In the genomic region with DNA sequence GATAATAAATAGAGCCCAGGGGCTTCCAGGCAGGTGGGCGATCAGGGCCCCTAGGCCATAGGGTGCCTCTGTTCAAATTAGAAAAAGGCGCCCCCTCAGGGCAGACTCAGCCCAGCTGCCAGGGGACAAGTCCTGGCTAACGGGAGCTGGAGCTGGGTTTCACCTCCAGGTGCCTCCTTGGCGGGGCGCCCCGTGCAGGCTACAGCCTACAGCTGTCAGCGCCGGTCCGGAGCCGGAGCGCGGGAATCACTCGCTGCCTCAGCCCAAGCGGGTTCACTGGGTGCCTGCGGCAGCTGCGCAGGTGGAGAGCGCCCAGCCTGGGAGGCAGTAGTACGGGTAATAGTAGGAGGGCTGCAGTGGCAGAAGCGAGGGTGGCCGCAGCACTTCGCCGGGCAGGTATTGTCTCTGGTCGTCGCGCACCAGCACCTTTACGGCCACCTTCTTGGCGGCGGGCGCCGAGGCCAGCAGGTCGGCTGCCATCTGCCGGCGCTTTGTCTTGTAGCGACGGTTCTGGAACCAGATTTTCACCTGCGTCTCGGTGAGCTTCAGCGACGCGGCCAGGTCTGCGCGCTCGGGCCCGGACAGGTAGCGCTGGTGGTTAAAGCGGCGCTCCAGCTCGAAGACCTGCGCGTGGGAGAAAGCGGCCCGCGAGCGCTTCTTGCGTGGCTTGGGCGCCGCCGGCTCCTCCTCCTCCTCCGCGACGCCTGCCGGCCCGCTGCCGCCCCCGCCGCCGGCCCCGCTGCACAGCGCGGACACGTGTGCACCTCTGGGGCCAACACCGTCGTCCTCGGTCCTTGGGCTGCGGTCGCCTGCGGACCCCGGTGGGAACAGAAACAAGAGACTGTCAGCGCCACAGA, we compare ENCODE assay signal across 8 cellular contexts. TPM values are rescaled to one million over a fixed set of nuclear protein-coding genes. Genes with fewer than 3 reads are reported as not detected.
DNase-seq lines count a peak whose midpoint lies in the region; ATAC-seq and TF ChIP-seq lines count a peak whose summit lies in the region.

No MANE protein-coding gene starts in this region.

- no peak overlapping the region for H3K9ac ChIP-seq in HUES64 (ENCODE audit: low read depth, low read length)

- ATAC-seq in HG02884 (IDR thresholded peaks at IDR 0.05; ENCODE audit: unreplicated experiment), result no peak
- no peak for ATAC-seq in HG02678 (IDR thresholded peaks at IDR 0.05; ENCODE audit: unreplicated experiment)

- H3K4me3 ChIP-seq in GM12875 (ENCODE audit: low read depth, low read length) (no peak overlapping the region), HUES64 (ENCODE audit: low read length) (peak overlapping the region; percentile 38)

- 45% methylated on average over 79 of the region's 79 CpGs for WGBS in HUES64

- H3K9me3 ChIP-seq in HUES64 (ENCODE audit: insufficient read depth, low read depth, low read length), result no peaks in the 10 kb centered on the region

- H3K9me3 Mint-ChIP-seq in dendritic cell treated with granulocyte-macrophage colony-stimulating factor and Interleukin-4, amounts not matched to agents 40 ng/mL and 50 ng/mL, for 4 days, result no peaks in the 10 kb centered on the region
- peaks cover 2% of the 10 kb centered on the region for H3K9me3 Mint-ChIP-seq in nephron

- H3K27ac Mint-ChIP-seq in dendritic cell treated with granulocyte-macrophage colony-stimulating factor and Interleukin-4, amounts not matched to agents 40 ng/mL and 50 ng/mL, for 4 days, result no peak overlapping the region
- no peak overlapping the region for H3K27ac Mint-ChIP-seq in nephron

- peaks cover 69% of the 10 kb centered on the region for H3K4me1 Mint-ChIP-seq in dendritic cell treated with granulocyte-macrophage colony-stimulating factor and Interleukin-4, amounts not matched to agents 40 ng/mL and 50 ng/mL, for 4 days (ENCODE audit: low read depth)
- H3K4me1 Mint-ChIP-seq in nephron, result peaks cover 16% of the 10 kb centered on the region

- intact Hi-C loops in dendritic cell treated with granulocyte-macrophage colony-stimulating factor and Interleukin-4, amounts not matched to agents 40 ng/mL and 50 ng/mL, for 4 days (cut with micrococcal nuclease), result no loop called here

- H3K4me1 ChIP-seq in HUES64 (ENCODE audit: insufficient read depth, low read length), result peaks cover 16% of the 10 kb centered on the region

- peaks cover 95% of the 10 kb centered on the region for H3K27me3 Mint-ChIP-seq in dendritic cell treated with granulocyte-macrophage colony-stimulating factor and Interleukin-4, amounts not matched to agents 40 ng/mL and 50 ng/mL, for 4 days
- peaks cover 92% of the 10 kb centered on the region for H3K27me3 Mint-ChIP-seq in nephron (ENCODE audit: low read depth)

- H3K4me3 Mint-ChIP-seq in dendritic cell treated with granulocyte-macrophage colony-stimulating factor and Interleukin-4, amounts not matched to agents 40 ng/mL and 50 ng/mL, for 4 days, result peak overlapping the region; percentile 53
- peak overlapping the region; percentile 83 to 90 (median 86) for H3K4me3 Mint-ChIP-seq in nephron

- peaks cover 97% of the 10 kb centered on the region for H3K27me3 ChIP-seq in HUES64 (ENCODE audit: insufficient read depth, low read length)

- TF ChIP-seq CTCF in GM12875 (IDR thresholded peaks at IDR 0.05; ENCODE audit: borderline replicate concordance, insufficient read depth, low read depth, low read length), result peak; percentile 31; the same call in 1 of the 2 replicates
- TF ChIP-seq CTCF in nephron (IDR thresholded peaks at IDR 0.05; ENCODE audit: unreplicated experiment in 3 of 3), result peak; percentile 30 to 52 (median 34)

- H3K36me3 ChIP-seq in HUES64 (ENCODE audit: insufficient read depth, low read length), result no peaks in the 10 kb centered on the region

- H3K36me3 Mint-ChIP-seq in dendritic cell treated with granulocyte-macrophage colony-stimulating factor and Interleukin-4, amounts not matched to agents 40 ng/mL and 50 ng/mL, for 4 days (ENCODE audit: low read depth), result peaks cover 7% of the 10 kb centered on the region
- peaks cover 4% of the 10 kb centered on the region for H3K36me3 Mint-ChIP-seq in nephron (ENCODE audit: low read depth)

- DNase-seq in NCI-H1105 treated with DMSO at 0.1 percent for 48 hours (lab: John Stamatoyannopoulos, UW) (no peak), KG1 (lab: John Stamatoyannopoulos, UW) (no peak)

- no peak overlapping the region for H3K27ac ChIP-seq in HUES64 (ENCODE audit: low read depth, low read length)

RNA-seq across cellular contexts. Expression of a gene that starts 2.4 kb away (rescaled TPM):
- 1.6 TPM for polyA plus RNA-seq in HUES64 (2013, experiment 1 of 2)
- polyA plus RNA-seq in HUES64 (2013, experiment 2 of 2), result 1.9 TPM

RNA-seq across cellular contexts. Expression of a gene that starts 57.8 kb away (rescaled TPM):
- 21.0 TPM for polyA plus RNA-seq in HUES64 (2013, experiment 1 of 2)
- polyA plus RNA-seq in HUES64 (2013, experiment 2 of 2), result 24.9 TPM
